In genomic region chr10:102602272-102603045, GRCh38 we compare ENCODE assay signal across 13 cellular contexts. TPM values are rescaled to one million over a fixed set of nuclear protein-coding genes. Genes with fewer than 3 reads are reported as not detected.
DNase-seq lines count a peak whose midpoint lies in the region; ATAC-seq and TF ChIP-seq lines count a peak whose summit lies in the region.
"Had no signal": no experiment of that assay in that cellular context is flagged by ENCODE, and none has a peak within 500 bp of the region (broad histone marks: within the 10 kb centered on the region; RNA-seq: fewer than 3 reads in every experiment).

No MANE protein-coding gene starts in this region.

- peak overlapping the region; percentile 24 to 25 for H3K18ac ChIP-seq in mesenchymal stem cell (ENCODE audit: low read depth in 1 of 2, low read length in 2 of 2)

- no peak for TF ChIP-seq POLR2A in esophagus squamous epithelium (IDR thresholded peaks at IDR 0.05)
- no peak for TF ChIP-seq POLR2A in stomach (IDR thresholded peaks at IDR 0.05)

- H3K4ac ChIP-seq in mesenchymal stem cell (ENCODE audit: low read depth in 1 of 2, low read length in 2 of 2), result peak overlapping the region in 1 of 2 experiments; percentile 25

- no peak for TF ChIP-seq CTCF in esophagus squamous epithelium (IDR thresholded peaks at IDR 0.05)
- TF ChIP-seq CTCF in stomach (IDR thresholded peaks at IDR 0.05), result no peak

- H3K23ac ChIP-seq in mesenchymal stem cell (ENCODE audit: low read length in 2 of 2), result no peak overlapping the region

- no peaks in the 10 kb centered on the region for H3K27me3 ChIP-seq in esophagus squamous epithelium
- H3K27me3 ChIP-seq in mesenchymal stem cell (ENCODE audit: control insufficient read depth in 1 of 2, insufficient read depth in 1 of 2, low read length in 2 of 2), result no peaks in the 10 kb centered on the region
- H3K27me3 ChIP-seq in stomach, result no peaks in the 10 kb centered on the region

- no peak overlapping the region for H2AFZ ChIP-seq in mesenchymal stem cell (ENCODE audit: low read depth, low read length)
- H2AFZ ChIP-seq: PC-9 had no signal

- WGBS in esophagus squamous epithelium, 2 donors, result 56 to 79% methylated on average over 2 to 3 of the region's 4 CpGs
- 60% methylated on average over 4 of the region's 4 CpGs for WGBS in mesenchymal stem cell
- 68 to 92% (median 84%) methylated on average over 4 of the region's 4 CpGs for WGBS in stomach, 5 donors

- peak overlapping the region; percentile 64 to 75 for H2BK12ac ChIP-seq in mesenchymal stem cell (ENCODE audit: low read length in 2 of 2)

- peak overlapping the region; percentile 83 for H3K9ac ChIP-seq in mesenchymal stem cell (ENCODE audit: low read length)

- H4K91ac ChIP-seq in mesenchymal stem cell (ENCODE audit: low read length), result peak overlapping the region; percentile 2

- no peak overlapping the region for H2AK5ac ChIP-seq in mesenchymal stem cell (ENCODE audit: low read length, severe bottlenecking)

- H2BK15ac ChIP-seq in mesenchymal stem cell (ENCODE audit: low read depth, poor library complexity, severe bottlenecking), result no peak overlapping the region

- intact Hi-C loops in esophagus squamous epithelium (cut with DNase I) (no loop called here), stomach (cut with DNase I; ENCODE audit: low total_unique reads) (no loop called here)

- no peak overlapping the region for H3K14ac ChIP-seq in mesenchymal stem cell (ENCODE audit: low read length in 2 of 2)

- H3K27ac ChIP-seq in esophagus squamous epithelium (peak overlapping the region in 3 of 4 donors; percentile 56 to 92 (median 76)), mesenchymal stem cell (ENCODE audit: low read length, poor library complexity, severe bottlenecking) (no peak overlapping the region), stomach (peak overlapping the region in 4 of 5 donors; percentile 59 to 83 (median 68))
- H3K27ac ChIP-seq: epithelial cell of prostate had no signal

- H3K4me2 ChIP-seq in mesenchymal stem cell (ENCODE audit: low read length, poor library complexity, severe bottlenecking), result no peak overlapping the region
- H3K4me2 ChIP-seq: PC-9 had no signal

- TF ChIP-seq EP300 in stomach (IDR thresholded peaks at IDR 0.05), result no peak

- H3K79me1 ChIP-seq in mesenchymal stem cell (replicated peaks; ENCODE audit: low read length, poor library complexity, severe bottlenecking), result peaks cover 7% of the 10 kb centered on the region

- ATAC-seq in HG03342 (IDR thresholded peaks at IDR 0.05; ENCODE audit: unreplicated experiment), result no peak

- H2BK120ac ChIP-seq in mesenchymal stem cell (ENCODE audit: low read depth, low read length), result peak overlapping the region; percentile 39

- DNase-seq in GM04503 (ENCODE audit: low read depth) (peak; percentile 54), esophagus squamous epithelium (lab: John Stamatoyannopoulos, UW) (no peak), mesenchymal stem cell (peak; percentile 84), stomach (no peak), NK-92 (lab: John Stamatoyannopoulos, UW; ENCODE audit: unreplicated experiment) (no peak), D341Med (ENCODE audit: low spot score) (no peak)
- DNase-seq in stimulated activated CD4-positive, alpha-beta T cell treated with anti-CD3 and anti-CD28 coated beads, Interleukin-1b, Interleukin-23, amount 100 ng/mL, for 48 hours, result no peak
- DNase-seq: activated CD4-positive, alpha-beta T cell treated with anti-CD3 and anti-CD28 coated beads, Interleukin-2, amount 10 ng/mL, durations not matched to agents 7 days and 5 days; DMS153; HCEC 1CT; PC-9 had no signal

- no peak overlapping the region for H2BK5ac ChIP-seq in mesenchymal stem cell (ENCODE audit: low read depth, low read length, poor library complexity, severe bottlenecking)

- H3K36me3 ChIP-seq in esophagus squamous epithelium (peaks cover 2 to 96% (median 5%) of the 10 kb centered on the region in 3 donors), mesenchymal stem cell (ENCODE audit: control insufficient read depth in 1 of 2, insufficient read depth in 2 of 2, low read depth in 1 of 2, low read length in 2 of 2) (peaks cover 22 to 43% of the 10 kb centered on the region in 2 experiments), stomach (peaks cover 0 to 73% (median 44%) of the 10 kb centered on the region in 4 donors)

- H3K4me1 ChIP-seq in esophagus squamous epithelium (peaks cover 0 to 81% (median 58%) of the 10 kb centered on the region in 3 donors), mesenchymal stem cell (ENCODE audit: control insufficient read depth, insufficient read depth, low read depth, low read length) (peaks cover 30% of the 10 kb centered on the region), stomach (peaks cover 14 to 37% (median 32%) of the 10 kb centered on the region in 4 donors)

- peak overlapping the region; percentile 12 for H4K8ac ChIP-seq in mesenchymal stem cell (ENCODE audit: low read length)

- H3K9me3 ChIP-seq in esophagus squamous epithelium (no peaks in the 10 kb centered on the region), mesenchymal stem cell (ENCODE audit: control insufficient read depth, low read length) (no peaks in the 10 kb centered on the region), stomach (no peaks in the 10 kb centered on the region)

- H3K4me3 ChIP-seq in esophagus squamous epithelium (no peak overlapping the region), mesenchymal stem cell (ENCODE audit: insufficient read depth in 1 of 2, low read depth in 1 of 2, low read length in 2 of 2) (peak overlapping the region in 1 of 2 experiments; percentile 55), stomach (no peak overlapping the region)
- H3K4me3 ChIP-seq: PC-9 had no signal

RNA-seq across cellular contexts. Expression of gene TRIM8, which starts 41.8 kb away (rescaled TPM):
- total RNA-seq in esophagus squamous epithelium (10 to 100 TPM; 27.6 to 75.9 (median 48.8) TPM), stomach (100 to 1,000 TPM in 3 of 5 donors, 10 to 100 TPM in 2; 40.0 to 253 (median 149) TPM)
- 113 TPM for polyA plus RNA-seq in mesenchymal stem cell (2013, experiment 1 of 2)
- 115 TPM for polyA plus RNA-seq in mesenchymal stem cell (2013, experiment 2 of 2)
- 10 to 100 TPM; 45.6 to 83.2 (median 68.4) TPM for polyA plus RNA-seq in stomach

Comparison
In these comparisons a context has a peak if more than half of its experiments do, and no peak if none do; other contexts are left out.
1. DNase-seq: peak in GM04503 (single experiment) and mesenchymal stem cell (single experiment); none in esophagus squamous epithelium (single experiment), stomach (single experiment), NK-92 (single experiment), D341Med (single experiment) and stimulated activated CD4-positive, alpha-beta T cell treated with anti-CD3 and anti-CD28 coated beads, Interleukin-1b, Interleukin-23, amount 100 ng/mL, for 48 hours (single experiment).